Comparison of ENCODE assay signal across 8 cellular contexts in the genomic region with DNA sequence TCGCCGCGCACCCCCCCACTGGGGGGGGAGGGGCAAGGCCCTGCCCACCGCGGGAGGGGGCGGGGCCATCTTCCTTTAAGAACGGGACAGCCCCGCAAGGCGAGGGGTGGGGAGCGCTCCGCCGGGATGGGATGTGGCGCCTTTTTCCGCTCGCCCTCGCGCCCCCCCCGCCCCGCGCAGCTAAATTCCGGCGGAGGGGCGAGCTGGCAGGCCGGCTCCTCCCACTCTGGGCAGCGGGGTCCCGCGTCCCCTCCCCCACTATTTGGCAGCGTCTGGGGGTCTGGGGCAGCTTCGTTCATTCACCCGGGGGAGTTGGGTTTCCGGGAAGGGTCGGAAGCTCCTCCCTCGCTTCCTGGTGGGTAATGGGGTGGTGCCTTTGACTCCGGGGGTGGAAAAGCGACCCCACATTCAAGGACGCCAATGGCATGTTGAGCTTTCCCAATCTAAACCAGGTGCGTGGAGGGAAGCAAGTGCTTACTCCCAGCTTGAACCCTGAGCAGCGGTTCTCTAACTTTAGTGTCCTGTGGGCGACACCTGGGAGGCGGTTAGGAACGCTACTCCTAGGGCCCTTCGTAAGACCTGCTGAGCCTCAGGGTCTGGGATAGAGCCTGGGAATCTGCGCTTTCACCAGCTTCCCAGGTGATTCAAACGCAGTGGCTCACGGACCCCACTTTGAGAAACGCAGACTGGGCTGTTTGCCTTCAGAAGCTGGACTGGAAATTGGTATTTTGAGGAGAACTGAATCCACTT. TPM values are rescaled to one million over a fixed set of nuclear protein-coding genes. Genes with fewer than 3 reads are reported as not detected.
DNase-seq lines count a peak whose midpoint lies in the region; ATAC-seq lines count a peak whose summit lies in the region.

No MANE protein-coding gene starts in this region.

- peaks cover 46% of the 10 kb centered on the region for H3K4me1 Mint-ChIP-seq in T-helper 17 cell

- no peaks in the 10 kb centered on the region for H3K9me3 ChIP-seq in T-helper 17 cell (ENCODE audit: control insufficient read depth, low read length, poor library complexity, severe bottlenecking)

- DNase-seq in SHP77 (lab: John Stamatoyannopoulos, UW), result peak; percentile 43 to 51
- DNase-seq in SHP77 treated with DMSO at 0.1 percent for 48 hours (lab: John Stamatoyannopoulos, UW), result no peak
- DNase-seq in Kasumi-1 (lab: John Stamatoyannopoulos, UW), result peak; percentile 61 to 63
- peak; percentile 54 to 73 (median 70) for DNase-seq in T-helper 17 cell
- DNase-seq in hepatic stellate cell (ENCODE audit: low spot score), result peak; percentile 77
- DNase-seq in retina, result peak; percentile 78

- H3K4me3 Mint-ChIP-seq in T-helper 17 cell, result peak overlapping the region; percentile 96

- peak overlapping the region; percentile 97 for H3K27ac Mint-ChIP-seq in T-helper 17 cell

- no peaks in the 10 kb centered on the region for H3K27me3 Mint-ChIP-seq in T-helper 17 cell

- H3K27ac ChIP-seq in angular gyrus (ENCODE audit: low read depth, low read length), result peak overlapping the region; percentile 85

- no peaks in the 10 kb centered on the region for H3K36me3 Mint-ChIP-seq in T-helper 17 cell (ENCODE audit: low read depth)

- peak; percentile 35 for ATAC-seq in T-helper 17 cell
- no peak for ATAC-seq in GM18868 (IDR thresholded peaks at IDR 0.05; ENCODE audit: unreplicated experiment)

RNA-seq across cellular contexts. Expression of a gene that starts 0.9 kb away (rescaled TPM):
- total RNA-seq in T-helper 17 cell, result 100 to 1,000 TPM; 198 to 207 TPM
